ENCODE assay signal across 8 cellular contexts in genomic region chr19:56403764-56404704, GRCh38. TPM values are rescaled to one million over a fixed set of nuclear protein-coding genes. Genes with fewer than 3 reads are reported as not detected.
DNase-seq lines count a peak whose midpoint lies in the region; ATAC-seq, FAIRE-seq and TF ChIP-seq lines count a peak whose summit lies in the region.

ZNF583 (plus strand) TSS chr19:56404332; CDS start chr19:56407115, 2,783 bp downstream.

- TF ChIP-seq POLR2A in HepG2 (IDR thresholded peaks at IDR 0.05; ENCODE audit: insufficient read depth in 1 of 2, low read depth in 2 of 2, low read length in 2 of 2) = peak in 1 of 2 experiments; percentile 60; a peak in 2 of 4 replicates

- peak within 1 kb of the TSS; percentile 65 to 84 (median 79) for H3K4me3 ChIP-seq in HepG2 (replicated peaks in 1 of 3; ENCODE audit: insufficient read depth in 1 of 3, low read depth in 2 of 3, low read length in 3 of 3)

- no peak for TF ChIP-seq CTCF in AG09319 (IDR thresholded peaks at IDR 0.05; ENCODE audit: low read depth, low read length)
- peak; percentile 15; the same call in 1 of the 2 replicates for TF ChIP-seq CTCF in HepG2 (CRISPR knock-in tag; IDR thresholded peaks at IDR 0.05)

- H3K27ac ChIP-seq in HepG2 (ENCODE audit: extremely low read length, insufficient read depth, low read length) = peak within 1 kb of the TSS; percentile 70

- peaks cover 16% of the 10 kb centered on the region for H3K4me1 ChIP-seq in HepG2 (ENCODE audit: insufficient read depth, low read length)

- H3K27me3 ChIP-seq in HepG2 (ENCODE audit: control insufficient read depth in 1 of 2, insufficient read depth in 2 of 2, low read length in 2 of 2) = no peaks in the 10 kb centered on the region; a peak in 1 of 5 replicates

- no TSS peak for BruUV-seq in HepG2 (replicated peaks; lab: Mats Ljungman, UMichigan)

- in situ Hi-C loops in HepG2 (cut with HindIII; ENCODE audit: extremely low pct_ligation_motif_present, low pct_unique_long_range_greater_than_20kb) = no loop called here

- peak within 1 kb of the TSS; percentile 95 for H3K4me2 ChIP-seq in HepG2 (ENCODE audit: low read depth, low read length)

- no peak for FAIRE-seq in HepG2 (lab: Jason Lieb, UNC)

- peak; percentile 94 for DNase-seq in AG09319 (ENCODE audit: extremely low read depth, low read depth)
- peak; percentile 84 to 93 for DNase-seq in NCI-H524 (lab: John Stamatoyannopoulos, UW)
- peak; percentile 85 to 86 for DNase-seq in activated CD4-positive, alpha-beta T cell treated with anti-CD3 and anti-CD28 coated beads, Interleukin-2, amount 50 U/mL, for 4 hours
- DNase-seq in dermis blood vessel endothelial cell = peak; percentile 97
- DNase-seq in HepG2 (ENCODE audit: low spot score) = peak; percentile 83
- peak; percentile 83 for DNase-seq in stimulated activated CD4-positive, alpha-beta T cell treated with anti-CD3 and anti-CD28 coated beads, Interleukin-2, amount 100 ng/mL, for 4 hours (ENCODE audit: low read depth)

- H3K9ac ChIP-seq in HepG2 (ENCODE audit: insufficient read depth, low read depth, low read length) = peak within 1 kb of the TSS; percentile 86

- H3K9me3 ChIP-seq in HepG2 (ENCODE audit: low read length) = peaks cover 64% of the 10 kb centered on the region

- ATAC-seq in GM19025 (IDR thresholded peaks at IDR 0.05; ENCODE audit: low read depth, unreplicated experiment) (peak; percentile 85), HG03342 (IDR thresholded peaks at IDR 0.05; ENCODE audit: unreplicated experiment) (peak; percentile 87), HepG2 (peak; percentile 98)

- H2AFZ ChIP-seq in HepG2 (ENCODE audit: low read length) = peak within 1 kb of the TSS; percentile 61

- TF ChIP-seq RAD21 in HepG2 (CRISPR knock-in tag; IDR thresholded peaks at IDR 0.05) = 0 out of 2 replicates have a peak, but pooled peaks have one; percentile 26

- H3K79me2 ChIP-seq in HepG2 (ENCODE audit: insufficient read depth, low read length) = no peaks in the 10 kb centered on the region

- peaks cover 4 to 14% of the 10 kb centered on the region in 2 experiments; a peak in 3 of 5 replicates for H3K36me3 ChIP-seq in HepG2 (replicated peaks in 1 of 2; ENCODE audit: control insufficient read depth in 1 of 2, insufficient read depth in 2 of 2, low read length in 2 of 2)

- POLR2A ChIA-PET in HepG2 (lab: Yijun Ruan, JAX) = interaction anchor here (0.6 to 1.7 kb wide), 8 partner anchors 11 to 1598 kb away, joined by 3 to 13 read pairs (median 4); partner anchors contain the start of genes ZNF264, ZNF582, ZNF606 and ZNF787

- intact Hi-C loops in HepG2 (cut with micrococcal nuclease; ENCODE audit: unreplicated experiment) = no loop called here

- CTCF ChIA-PET in HepG2 (lab: Yijun Ruan, JAX; ENCODE audit: low intra/inter-chr PET ratio, low total read pairs) = interaction anchor here (1.4 kb wide), 1 partner anchor 94 kb away, joined by 3 read pairs; no protein-coding TSS in a partner anchor

- TF ChIP-seq EP300 in HepG2 (IDR thresholded peaks at IDR 0.05; ENCODE audit: low read depth in 2 of 2, low read length in 2 of 2) = no peak
- TF ChIP-seq EP300 in HepG2 (CRISPR knock-in tag; IDR thresholded peaks at IDR 0.05; ENCODE audit: borderline replicate concordance) = no peak

- no peaks in the 10 kb centered on the region for H4K20me1 ChIP-seq in HepG2 (ENCODE audit: insufficient read depth, low read length)

- WGBS in HepG2 (ENCODE audit: low lambda C conversion rate) = under 1% methylated on average over 48 of the region's 70 CpGs

TF ChIP-seq in HepG2, 621 proteins besides CTCF, POLR2A, EP300 and RAD21 (continues in another document):
- peak; percentile 76; the same call in 1 of the 2 replicates for TF ChIP-seq KAT8 (CRISPR knock-in tag; IDR thresholded peaks at IDR 0.05)
- no peak for TF ChIP-seq JUND (CRISPR knock-in tag; IDR thresholded peaks at IDR 0.05)
- TF ChIP-seq, protein P1, sequence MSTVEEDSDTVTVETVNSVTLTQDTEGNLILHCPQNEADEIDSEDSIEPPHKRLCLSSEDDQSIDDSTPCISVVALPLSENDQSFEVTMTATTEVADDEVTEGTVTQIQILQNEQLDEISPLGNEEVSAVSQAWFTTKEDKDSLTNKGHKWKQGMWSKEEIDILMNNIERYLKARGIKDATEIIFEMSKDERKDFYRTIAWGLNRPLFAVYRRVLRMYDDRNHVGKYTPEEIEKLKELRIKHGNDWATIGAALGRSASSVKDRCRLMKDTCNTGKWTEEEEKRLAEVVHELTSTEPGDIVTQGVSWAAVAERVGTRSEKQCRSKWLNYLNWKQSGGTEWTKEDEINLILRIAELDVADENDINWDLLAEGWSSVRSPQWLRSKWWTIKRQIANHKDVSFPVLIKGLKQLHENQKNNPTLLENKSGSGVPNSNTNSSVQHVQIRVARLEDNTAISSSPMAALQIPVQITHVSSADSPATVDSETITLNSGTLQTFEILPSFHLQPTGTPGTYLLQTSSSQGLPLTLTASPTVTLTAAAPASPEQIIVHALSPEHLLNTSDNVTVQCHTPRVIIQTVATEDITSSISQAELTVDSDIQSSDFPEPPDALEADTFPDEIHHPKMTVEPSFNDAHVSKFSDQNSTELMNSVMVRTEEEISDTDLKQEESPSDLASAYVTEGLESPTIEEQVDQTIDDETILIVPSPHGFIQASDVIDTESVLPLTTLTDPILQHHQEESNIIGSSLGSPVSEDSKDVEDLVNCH (CRISPR knock-in tag; IDR thresholded peaks at IDR 0.05) = no peak
- peak; percentile 69; the same call in 1 of the 2 replicates for TF ChIP-seq SRY (CRISPR knock-in tag; IDR thresholded peaks at IDR 0.05)
- TF ChIP-seq KDM5A (IDR thresholded peaks at IDR 0.05; ENCODE audit: borderline replicate concordance, low read length) = peak; percentile 68; the same call in 1 of the 2 replicates
- TF ChIP-seq JDP2 (CRISPR knock-in tag; IDR thresholded peaks at IDR 0.05; ENCODE audit: borderline replicate concordance) = no peak
- TF ChIP-seq ZNF740 (CRISPR knock-in tag; IDR thresholded peaks at IDR 0.05) = peak; percentile 90
- no peak for TF ChIP-seq KLF6 (CRISPR knock-in tag; IDR thresholded peaks at IDR 0.05)
- peak in 1 of 2 experiments; percentile 49; a peak in 1 of 4 replicates for TF ChIP-seq ATF4 (CRISPR knock-in tag; IDR thresholded peaks at IDR 0.05)
- peak; percentile 99 for TF ChIP-seq IRF2 (CRISPR knock-in tag; IDR thresholded peaks at IDR 0.05)
- TF ChIP-seq ESRRA (CRISPR knock-in tag; IDR thresholded peaks at IDR 0.05; ENCODE audit: low read depth) = peak; percentile 69; the same call in 1 of the 2 replicates
- TF ChIP-seq PHF21A (CRISPR knock-in tag; IDR thresholded peaks at IDR 0.05) = 0 out of 2 replicates have a peak, but pooled peaks have one; percentile 36
- peak; percentile 92 for TF ChIP-seq REL (CRISPR knock-in tag; conservative IDR thresholded peaks at IDR 0.05)

RNA-seq across cellular contexts. Expression of gene ZNF583, which starts in this region (rescaled TPM):
- total RNA-seq in dermis blood vessel endothelial cell (4.0 and 6.6 TPM in 2 replicates), HepG2 (2016; rRNA removed; fragmentation: Illumina TruSeq; extraction: Trizol) (5.3 and 5.9 TPM in 2 replicates)
- total RNA-seq in HepG2 (2016; cell fraction: cytosol; rRNA removed; fragmentation: Illumina TruSeq; extraction: Trizol; ENCODE audit: low read depth) = 1.3 and 1.6 TPM in 2 replicates
- total RNA-seq in HepG2 (2016; cell fraction: insoluble cytoplasmic fraction; rRNA removed; fragmentation: Illumina TruSeq; extraction: Trizol) = 4.9 and 5.2 TPM in 2 replicates
- 5.6 and 6.2 TPM in 2 replicates for total RNA-seq in HepG2 (2016; cell fraction: membrane; rRNA removed; fragmentation: Illumina TruSeq; extraction: Trizol)
- total RNA-seq in HepG2 (2016; cell fraction: nucleus; rRNA removed; fragmentation: Illumina TruSeq; extraction: Trizol) = 4.8 and 5.9 TPM in 2 replicates
- 0.65 and 0.99 TPM in 2 replicates for polyA plus RNA-seq in HepG2 (2011; rRNA removed)
- polyA plus RNA-seq in HepG2 (2011; cell fraction: cytosol; rRNA removed) = 0.39 and 0.78 TPM in 2 replicates
- polyA plus RNA-seq in HepG2 (2011; cell fraction: nucleus; rRNA removed) = 0.55 and 1.3 TPM in 2 replicates
- polyA plus RNA-seq in HepG2 (2012) = 0.79 and 1.5 TPM in 2 replicates
- 1.2 and 1.8 TPM in 2 replicates for polyA plus RNA-seq in HepG2 (2016; cell fraction: cytosol; fragmentation: Illumina TruSeq; extraction: Trizol; ENCODE audit: low read depth)
- polyA plus RNA-seq in HepG2 (2016; cell fraction: insoluble cytoplasmic fraction; fragmentation: Illumina TruSeq; extraction: Trizol; ENCODE audit: low read depth) = 3.8 and 5.4 TPM in 2 replicates
- 2.0 and 2.1 TPM in 2 replicates for polyA plus RNA-seq in HepG2 (2016; cell fraction: membrane; fragmentation: Illumina TruSeq; extraction: Trizol; ENCODE audit: low read depth)
- polyA plus RNA-seq in HepG2 (2016; cell fraction: nucleus; fragmentation: Illumina TruSeq; extraction: Trizol; ENCODE audit: insufficient read depth, low read depth) = 2.2 and 3.3 TPM in 2 replicates
- polyA minus RNA-seq in HepG2 (2011; rRNA and poly(A)+ RNA removed; ENCODE audit: low replicate concordance) = 0.58 TPM in 1 of 2 replicates, not detected in the other
- 0.79 and 1.5 TPM in 2 replicates for polyA minus RNA-seq in HepG2 (2011; cell fraction: cytosol; rRNA and poly(A)+ RNA removed)
- 9.4 and 10.1 TPM in 2 replicates for polyA minus RNA-seq in HepG2 (2011; cell fraction: nucleus; rRNA and poly(A)+ RNA removed)

Comparison
In these comparisons a context has a peak if more than half of its experiments do, and no peak if none do; other contexts are left out.
1. Peak in every context shown above with its lines: DNase-seq, ATAC-seq, H3K4me3 ChIP-seq and H3K27ac ChIP-seq.